ENCODE assay signal across 3 cellular contexts in the genomic region with DNA sequence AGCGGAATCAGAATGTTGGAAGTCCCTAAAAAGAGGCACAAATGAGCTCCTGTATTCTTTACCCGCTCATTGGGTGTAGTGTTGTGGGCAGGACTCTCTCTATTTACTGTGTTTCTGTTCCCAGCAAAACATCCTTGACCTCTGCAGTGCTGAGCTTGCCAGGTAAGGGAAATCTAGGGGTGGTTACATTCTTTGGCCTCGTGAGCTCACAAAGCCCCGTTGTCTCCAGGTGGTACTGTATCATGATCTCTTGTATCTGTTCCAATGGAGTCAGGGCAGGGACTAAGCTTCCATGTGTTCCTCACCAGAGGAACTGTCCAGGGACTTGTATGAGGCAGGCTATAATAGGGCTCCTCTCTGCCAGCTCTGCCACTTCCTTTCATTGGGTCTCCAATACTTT.
TF ChIP-seq lines count a peak whose summit lies in the region.

No MANE protein-coding gene starts in this region.

TF ChIP-seq in GM23338, 12 proteins besides CTCF, POLR2A, EP300 and RAD21 (continues in another document):
- TF ChIP-seq ZNF114 (CRISPR knock-in tag; IDR thresholded peaks at IDR 0.05) (no peak), STAT1 (IDR thresholded peaks at IDR 0.05; ENCODE audit: unreplicated experiment) (no peak), JUNB (IDR thresholded peaks at IDR 0.05; ENCODE audit: unreplicated experiment) (no peak), NANOG (IDR thresholded peaks at IDR 0.05; ENCODE audit: borderline replicate concordance) (no peak), ZNF331 (CRISPR knock-in tag; IDR thresholded peaks at IDR 0.05; ENCODE audit: low read depth) (no peak), CREB1 (CRISPR knock-in tag; IDR thresholded peaks at IDR 0.05; ENCODE audit: low read depth) (no peak), POLR2AphosphoS5 (IDR thresholded peaks at IDR 0.05; ENCODE audit: low read depth) (no peak), EZH2phosphoT487 (IDR thresholded peaks at IDR 0.05; ENCODE audit: unreplicated experiment) (no peak)
- TF ChIP-seq, protein P1, sequence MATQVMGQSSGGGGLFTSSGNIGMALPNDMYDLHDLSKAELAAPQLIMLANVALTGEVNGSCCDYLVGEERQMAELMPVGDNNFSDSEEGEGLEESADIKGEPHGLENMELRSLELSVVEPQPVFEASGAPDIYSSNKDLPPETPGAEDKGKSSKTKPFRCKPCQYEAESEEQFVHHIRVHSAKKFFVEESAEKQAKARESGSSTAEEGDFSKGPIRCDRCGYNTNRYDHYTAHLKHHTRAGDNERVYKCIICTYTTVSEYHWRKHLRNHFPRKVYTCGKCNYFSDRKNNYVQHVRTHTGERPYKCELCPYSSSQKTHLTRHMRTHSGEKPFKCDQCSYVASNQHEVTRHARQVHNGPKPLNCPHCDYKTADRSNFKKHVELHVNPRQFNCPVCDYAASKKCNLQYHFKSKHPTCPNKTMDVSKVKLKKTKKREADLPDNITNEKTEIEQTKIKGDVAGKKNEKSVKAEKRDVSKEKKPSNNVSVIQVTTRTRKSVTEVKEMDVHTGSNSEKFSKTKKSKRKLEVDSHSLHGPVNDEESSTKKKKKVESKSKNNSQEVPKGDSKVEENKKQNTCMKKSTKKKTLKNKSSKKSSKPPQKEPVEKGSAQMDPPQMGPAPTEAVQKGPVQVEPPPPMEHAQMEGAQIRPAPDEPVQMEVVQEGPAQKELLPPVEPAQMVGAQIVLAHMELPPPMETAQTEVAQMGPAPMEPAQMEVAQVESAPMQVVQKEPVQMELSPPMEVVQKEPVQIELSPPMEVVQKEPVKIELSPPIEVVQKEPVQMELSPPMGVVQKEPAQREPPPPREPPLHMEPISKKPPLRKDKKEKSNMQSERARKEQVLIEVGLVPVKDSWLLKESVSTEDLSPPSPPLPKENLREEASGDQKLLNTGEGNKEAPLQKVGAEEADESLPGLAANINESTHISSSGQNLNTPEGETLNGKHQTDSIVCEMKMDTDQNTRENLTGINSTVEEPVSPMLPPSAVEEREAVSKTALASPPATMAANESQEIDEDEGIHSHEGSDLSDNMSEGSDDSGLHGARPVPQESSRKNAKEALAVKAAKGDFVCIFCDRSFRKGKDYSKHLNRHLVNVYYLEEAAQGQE (IDR thresholded peaks at IDR 0.05; ENCODE audit: unreplicated experiment): no peak
- TF ChIP-seq, protein P2, sequence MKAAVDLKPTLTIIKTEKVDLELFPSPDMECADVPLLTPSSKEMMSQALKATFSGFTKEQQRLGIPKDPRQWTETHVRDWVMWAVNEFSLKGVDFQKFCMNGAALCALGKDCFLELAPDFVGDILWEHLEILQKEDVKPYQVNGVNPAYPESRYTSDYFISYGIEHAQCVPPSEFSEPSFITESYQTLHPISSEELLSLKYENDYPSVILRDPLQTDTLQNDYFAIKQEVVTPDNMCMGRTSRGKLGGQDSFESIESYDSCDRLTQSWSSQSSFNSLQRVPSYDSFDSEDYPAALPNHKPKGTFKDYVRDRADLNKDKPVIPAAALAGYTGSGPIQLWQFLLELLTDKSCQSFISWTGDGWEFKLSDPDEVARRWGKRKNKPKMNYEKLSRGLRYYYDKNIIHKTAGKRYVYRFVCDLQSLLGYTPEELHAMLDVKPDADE (IDR thresholded peaks at IDR 0.05): no peak

TF ChIP-seq in WTC11, 78 proteins besides CTCF, POLR2A, EP300 and RAD21 (continues in another document):
- TF ChIP-seq ZNF121 (CRISPR knock-in tag; IDR thresholded peaks at IDR 0.05) (no peak), RORB (CRISPR knock-in tag; IDR thresholded peaks at IDR 0.05) (no peak), JUN (CRISPR knock-in tag; IDR thresholded peaks at IDR 0.05) (no peak), SMAD4 (CRISPR knock-in tag; IDR thresholded peaks at IDR 0.05) (no peak), NFYB (CRISPR knock-in tag; conservative IDR thresholded peaks at IDR 0.05; ENCODE audit: low read depth) (no peak), ZNF219 (CRISPR knock-in tag; IDR thresholded peaks at IDR 0.05; ENCODE audit: borderline replicate concordance) (no peak)
- TF ChIP-seq, protein P3, sequence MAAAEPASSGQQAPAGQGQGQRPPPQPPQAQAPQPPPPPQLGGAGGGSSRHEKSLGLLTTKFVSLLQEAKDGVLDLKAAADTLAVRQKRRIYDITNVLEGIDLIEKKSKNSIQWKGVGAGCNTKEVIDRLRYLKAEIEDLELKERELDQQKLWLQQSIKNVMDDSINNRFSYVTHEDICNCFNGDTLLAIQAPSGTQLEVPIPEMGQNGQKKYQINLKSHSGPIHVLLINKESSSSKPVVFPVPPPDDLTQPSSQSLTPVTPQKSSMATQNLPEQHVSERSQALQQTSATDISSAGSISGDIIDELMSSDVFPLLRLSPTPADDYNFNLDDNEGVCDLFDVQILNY (CRISPR knock-in tag; IDR thresholded peaks at IDR 0.05): no peak
- TF ChIP-seq, protein P4, sequence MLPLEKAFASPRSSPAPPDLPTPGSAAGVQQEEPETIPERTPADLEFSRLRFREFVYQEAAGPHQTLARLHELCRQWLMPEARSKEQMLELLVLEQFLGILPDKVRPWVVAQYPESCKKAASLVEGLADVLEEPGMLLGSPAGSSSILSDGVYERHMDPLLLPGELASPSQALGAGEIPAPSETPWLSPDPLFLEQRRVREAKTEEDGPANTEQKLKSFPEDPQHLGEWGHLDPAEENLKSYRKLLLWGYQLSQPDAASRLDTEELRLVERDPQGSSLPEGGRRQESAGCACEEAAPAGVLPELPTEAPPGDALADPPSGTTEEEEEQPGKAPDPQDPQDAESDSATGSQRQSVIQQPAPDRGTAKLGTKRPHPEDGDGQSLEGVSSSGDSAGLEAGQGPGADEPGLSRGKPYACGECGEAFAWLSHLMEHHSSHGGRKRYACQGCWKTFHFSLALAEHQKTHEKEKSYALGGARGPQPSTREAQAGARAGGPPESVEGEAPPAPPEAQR (CRISPR knock-in tag; IDR thresholded peaks at IDR 0.05): no peak
- TF ChIP-seq, protein P5, sequence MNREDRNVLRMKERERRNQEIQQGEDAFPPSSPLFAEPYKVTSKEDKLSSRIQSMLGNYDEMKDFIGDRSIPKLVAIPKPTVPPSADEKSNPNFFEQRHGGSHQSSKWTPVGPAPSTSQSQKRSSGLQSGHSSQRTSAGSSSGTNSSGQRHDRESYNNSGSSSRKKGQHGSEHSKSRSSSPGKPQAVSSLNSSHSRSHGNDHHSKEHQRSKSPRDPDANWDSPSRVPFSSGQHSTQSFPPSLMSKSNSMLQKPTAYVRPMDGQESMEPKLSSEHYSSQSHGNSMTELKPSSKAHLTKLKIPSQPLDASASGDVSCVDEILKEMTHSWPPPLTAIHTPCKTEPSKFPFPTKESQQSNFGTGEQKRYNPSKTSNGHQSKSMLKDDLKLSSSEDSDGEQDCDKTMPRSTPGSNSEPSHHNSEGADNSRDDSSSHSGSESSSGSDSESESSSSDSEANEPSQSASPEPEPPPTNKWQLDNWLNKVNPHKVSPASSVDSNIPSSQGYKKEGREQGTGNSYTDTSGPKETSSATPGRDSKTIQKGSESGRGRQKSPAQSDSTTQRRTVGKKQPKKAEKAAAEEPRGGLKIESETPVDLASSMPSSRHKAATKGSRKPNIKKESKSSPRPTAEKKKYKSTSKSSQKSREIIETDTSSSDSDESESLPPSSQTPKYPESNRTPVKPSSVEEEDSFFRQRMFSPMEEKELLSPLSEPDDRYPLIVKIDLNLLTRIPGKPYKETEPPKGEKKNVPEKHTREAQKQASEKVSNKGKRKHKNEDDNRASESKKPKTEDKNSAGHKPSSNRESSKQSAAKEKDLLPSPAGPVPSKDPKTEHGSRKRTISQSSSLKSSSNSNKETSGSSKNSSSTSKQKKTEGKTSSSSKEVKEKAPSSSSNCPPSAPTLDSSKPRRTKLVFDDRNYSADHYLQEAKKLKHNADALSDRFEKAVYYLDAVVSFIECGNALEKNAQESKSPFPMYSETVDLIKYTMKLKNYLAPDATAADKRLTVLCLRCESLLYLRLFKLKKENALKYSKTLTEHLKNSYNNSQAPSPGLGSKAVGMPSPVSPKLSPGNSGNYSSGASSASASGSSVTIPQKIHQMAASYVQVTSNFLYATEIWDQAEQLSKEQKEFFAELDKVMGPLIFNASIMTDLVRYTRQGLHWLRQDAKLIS (CRISPR knock-in tag; IDR thresholded peaks at IDR 0.05; ENCODE audit: borderline replicate concordance): no peak
- TF ChIP-seq, protein P6, sequence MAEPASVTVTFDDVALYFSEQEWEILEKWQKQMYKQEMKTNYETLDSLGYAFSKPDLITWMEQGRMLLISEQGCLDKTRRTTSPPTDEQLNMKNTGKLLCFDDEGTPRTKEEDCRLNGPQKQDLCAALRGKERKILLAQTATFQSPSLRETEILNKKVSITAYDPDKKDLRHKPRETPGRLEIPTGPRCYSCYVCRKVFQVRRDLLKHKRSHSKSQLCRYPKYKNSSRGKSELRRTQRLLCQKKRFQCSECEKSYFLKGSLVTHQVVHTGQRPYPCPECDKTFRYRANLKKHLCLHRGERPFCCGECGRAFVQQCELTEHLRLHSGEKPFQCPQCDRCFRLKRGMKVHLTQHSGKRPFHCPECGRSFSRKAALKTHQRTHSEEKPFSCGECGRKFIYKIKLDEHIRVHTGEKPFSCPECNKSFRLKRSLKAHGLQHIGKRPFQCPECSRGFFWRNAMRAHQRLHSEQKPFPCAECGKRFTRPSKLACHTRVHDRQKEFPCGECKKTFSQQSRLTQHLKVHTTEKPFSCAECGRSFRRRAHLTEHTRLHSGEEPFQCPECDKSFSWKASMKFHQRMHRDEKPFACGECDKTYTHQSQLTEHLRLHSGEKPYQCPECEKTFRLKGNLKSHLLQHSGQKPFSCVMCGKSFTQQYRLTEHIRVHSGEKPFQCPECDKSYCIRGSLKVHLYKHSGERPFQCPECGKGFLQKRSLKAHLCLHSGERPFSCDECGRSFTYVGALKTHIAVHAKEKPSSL (CRISPR knock-in tag; conservative IDR thresholded peaks at IDR 0.05): no peak
- TF ChIP-seq, protein P7, sequence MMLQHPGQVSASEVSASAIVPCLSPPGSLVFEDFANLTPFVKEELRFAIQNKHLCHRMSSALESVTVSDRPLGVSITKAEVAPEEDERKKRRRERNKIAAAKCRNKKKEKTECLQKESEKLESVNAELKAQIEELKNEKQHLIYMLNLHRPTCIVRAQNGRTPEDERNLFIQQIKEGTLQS (CRISPR knock-in tag; conservative IDR thresholded peaks at IDR 0.05): no peak

TF ChIP-seq in HepG2, 621 proteins besides CTCF, POLR2A, EP300 and RAD21:
- TF ChIP-seq NR2F6 (IDR thresholded peaks at IDR 0.05) (peak; percentile 47; the same call in 1 of the 2 replicates), NR2F6 (CRISPR knock-in tag; IDR thresholded peaks at IDR 0.05) (peak; percentile 26; the same call in 1 of the 2 replicates)
- TF ChIP-seq, protein P8, sequence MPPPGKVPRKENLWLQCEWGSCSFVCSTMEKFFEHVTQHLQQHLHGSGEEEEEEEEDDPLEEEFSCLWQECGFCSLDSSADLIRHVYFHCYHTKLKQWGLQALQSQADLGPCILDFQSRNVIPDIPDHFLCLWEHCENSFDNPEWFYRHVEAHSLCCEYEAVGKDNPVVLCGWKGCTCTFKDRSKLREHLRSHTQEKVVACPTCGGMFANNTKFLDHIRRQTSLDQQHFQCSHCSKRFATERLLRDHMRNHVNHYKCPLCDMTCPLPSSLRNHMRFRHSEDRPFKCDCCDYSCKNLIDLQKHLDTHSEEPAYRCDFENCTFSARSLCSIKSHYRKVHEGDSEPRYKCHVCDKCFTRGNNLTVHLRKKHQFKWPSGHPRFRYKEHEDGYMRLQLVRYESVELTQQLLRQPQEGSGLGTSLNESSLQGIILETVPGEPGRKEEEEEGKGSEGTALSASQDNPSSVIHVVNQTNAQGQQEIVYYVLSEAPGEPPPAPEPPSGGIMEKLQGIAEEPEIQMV (CRISPR knock-in tag; IDR thresholded peaks at IDR 0.05; ENCODE audit: low read depth): no peak
